ENCODE assay signal across 9 cellular contexts in the genomic region with DNA sequence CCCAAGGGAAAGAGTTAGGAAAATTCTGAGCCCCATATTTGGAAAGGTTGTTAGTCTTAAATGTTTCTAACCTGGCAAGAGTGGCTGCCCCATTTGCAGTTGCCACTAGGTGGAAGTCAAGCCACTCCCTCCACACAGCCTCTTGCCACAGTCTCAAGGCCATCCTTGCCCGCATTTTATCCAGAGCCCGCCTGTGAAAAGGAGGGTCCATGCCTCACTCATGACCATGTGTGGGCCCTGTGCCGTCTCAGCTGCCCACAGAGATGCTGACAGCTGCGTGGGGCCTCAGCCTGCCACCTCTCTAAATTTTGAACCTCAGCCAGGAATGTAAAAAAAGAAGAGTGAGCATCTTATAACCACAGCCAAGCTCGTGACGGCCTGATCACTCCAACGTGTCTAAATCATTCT.
A peak's percentile ranks its signal among the peaks of the same experiment; 100 is the strongest.
DNase-seq lines count a peak whose midpoint lies in the region; ATAC-seq, FAIRE-seq and TF ChIP-seq lines count a peak whose summit lies in the region.
"Had no signal": no experiment of that assay in that cellular context is flagged by ENCODE, and none has a peak within 500 bp of the region (broad histone marks: within the 10 kb centered on the region; RNA-seq: fewer than 3 reads in every experiment).

No MANE protein-coding gene starts in this region.

- H3K36me3 ChIP-seq in pancreas: no peaks in the 10 kb centered on the region
- H3K36me3 ChIP-seq: neutrophil had no signal

- no peaks in the 10 kb centered on the region for H3K9me3 ChIP-seq in pancreas
- H3K9me3 ChIP-seq: neutrophil had no signal

- H3K27ac ChIP-seq in pancreas: no peak overlapping the region
- H3K27ac ChIP-seq: neutrophil had no signal

- H3K4me1 ChIP-seq in pancreas: peaks cover 0 to 5% (median 0%) of the 10 kb centered on the region in 3 donors

- DNase-seq in DMS53 (lab: John Stamatoyannopoulos, UW) (peak; percentile 66), GM19240 (ENCODE audit: insufficient read length, low spot score) (peak; percentile 8), NCI-H524 treated with DMSO at 0.1 percent for 48 hours (lab: John Stamatoyannopoulos, UW) (peak; percentile 19), dermis blood vessel endothelial cell (peak; percentile 52), pancreas (peak; percentile 13 to 54 (median 36)), NCI-H1436 treated with DMSO at 0.1 percent for 48 hours (lab: John Stamatoyannopoulos, UW) (no peak)
- DNase-seq in activated naive CD4-positive, alpha-beta T cell (lab: John Stamatoyannopoulos, UW): no peak

- no peak for FAIRE-seq in pancreas (lab: Jason Lieb, UNC)

- H3K4me3 ChIP-seq in pancreas: no peak overlapping the region

- intact Hi-C loops in pancreas (cut with DNase I): no loop called here

- ATAC-seq in HG03095 (IDR thresholded peaks at IDR 0.05; ENCODE audit: unreplicated experiment) (peak; percentile 73), pancreas (peak; percentile 75 to 98 (median 94))

- 13 to 14% methylated on average over 7 of the region's 7 CpGs for WGBS in pancreas, 2 donors

- TF ChIP-seq CTCF in pancreas (IDR thresholded peaks at IDR 0.05): peak in 3 of 4 donors; percentile 12 to 30 (median 23)

- no peaks in the 10 kb centered on the region for H3K27me3 ChIP-seq in pancreas
- H3K27me3 ChIP-seq: neutrophil had no signal

Comparison
In these comparisons a context has a peak if more than half of its experiments do, and no peak if none do; other contexts are left out.
1. DNase-seq: peak in DMS53 (single experiment), GM19240 (single experiment), NCI-H524 treated with DMSO at 0.1 percent for 48 hours (single experiment), dermis blood vessel endothelial cell (single experiment) and pancreas (6 of 6); none in activated naive CD4-positive, alpha-beta T cell (0 of 4) and NCI-H1436 treated with DMSO at 0.1 percent for 48 hours (single experiment).